1 cellular context compared by ENCODE assay signal in the genomic region with DNA sequence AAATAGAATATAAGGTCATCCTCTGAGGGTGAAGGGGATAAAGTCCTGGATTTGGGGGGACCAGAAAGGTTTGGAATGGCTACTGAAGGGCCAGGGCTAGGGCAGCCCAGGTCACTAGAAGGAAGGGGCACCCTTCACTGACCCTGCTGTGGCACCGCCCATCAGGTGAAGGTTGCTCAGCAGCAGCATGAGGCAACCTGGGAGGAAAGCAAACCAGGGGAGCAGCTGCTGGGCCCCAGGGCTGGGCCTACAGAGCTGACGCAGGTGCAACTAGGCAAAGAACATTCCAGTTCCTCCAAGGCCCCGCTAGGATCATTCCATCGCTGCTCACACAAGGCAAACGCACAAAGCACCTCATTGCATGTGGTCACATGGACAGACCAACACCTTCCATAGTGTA.
TF ChIP-seq lines count a peak whose summit lies in the region.

No MANE protein-coding gene starts in this region.

TF ChIP-seq in HepG2, 621 proteins besides CTCF, POLR2A, EP300 and RAD21:
- TF ChIP-seq, protein P1, sequence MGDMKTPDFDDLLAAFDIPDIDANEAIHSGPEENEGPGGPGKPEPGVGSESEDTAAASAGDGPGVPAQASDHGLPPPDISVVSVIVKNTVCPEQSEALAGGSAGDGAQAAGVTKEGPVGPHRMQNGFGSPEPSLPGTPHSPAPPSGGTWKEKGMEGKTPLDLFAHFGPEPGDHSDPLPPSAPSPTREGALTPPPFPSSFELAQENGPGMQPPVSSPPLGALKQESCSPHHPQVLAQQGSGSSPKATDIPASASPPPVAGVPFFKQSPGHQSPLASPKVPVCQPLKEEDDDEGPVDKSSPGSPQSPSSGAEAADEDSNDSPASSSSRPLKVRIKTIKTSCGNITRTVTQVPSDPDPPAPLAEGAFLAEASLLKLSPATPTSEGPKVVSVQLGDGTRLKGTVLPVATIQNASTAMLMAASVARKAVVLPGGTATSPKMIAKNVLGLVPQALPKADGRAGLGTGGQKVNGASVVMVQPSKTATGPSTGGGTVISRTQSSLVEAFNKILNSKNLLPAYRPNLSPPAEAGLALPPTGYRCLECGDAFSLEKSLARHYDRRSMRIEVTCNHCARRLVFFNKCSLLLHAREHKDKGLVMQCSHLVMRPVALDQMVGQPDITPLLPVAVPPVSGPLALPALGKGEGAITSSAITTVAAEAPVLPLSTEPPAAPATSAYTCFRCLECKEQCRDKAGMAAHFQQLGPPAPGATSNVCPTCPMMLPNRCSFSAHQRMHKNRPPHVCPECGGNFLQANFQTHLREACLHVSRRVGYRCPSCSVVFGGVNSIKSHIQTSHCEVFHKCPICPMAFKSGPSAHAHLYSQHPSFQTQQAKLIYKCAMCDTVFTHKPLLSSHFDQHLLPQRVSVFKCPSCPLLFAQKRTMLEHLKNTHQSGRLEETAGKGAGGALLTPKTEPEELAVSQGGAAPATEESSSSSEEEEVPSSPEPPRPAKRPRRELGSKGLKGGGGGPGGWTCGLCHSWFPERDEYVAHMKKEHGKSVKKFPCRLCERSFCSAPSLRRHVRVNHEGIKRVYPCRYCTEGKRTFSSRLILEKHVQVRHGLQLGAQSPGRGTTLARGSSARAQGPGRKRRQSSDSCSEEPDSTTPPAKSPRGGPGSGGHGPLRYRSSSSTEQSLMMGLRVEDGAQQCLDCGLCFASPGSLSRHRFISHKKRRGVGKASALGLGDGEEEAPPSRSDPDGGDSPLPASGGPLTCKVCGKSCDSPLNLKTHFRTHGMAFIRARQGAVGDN (CRISPR knock-in tag; IDR thresholded peaks at IDR 0.05), result 0 out of 2 replicates have a peak, but pooled peaks have one; percentile 15
- TF ChIP-seq, protein P2, sequence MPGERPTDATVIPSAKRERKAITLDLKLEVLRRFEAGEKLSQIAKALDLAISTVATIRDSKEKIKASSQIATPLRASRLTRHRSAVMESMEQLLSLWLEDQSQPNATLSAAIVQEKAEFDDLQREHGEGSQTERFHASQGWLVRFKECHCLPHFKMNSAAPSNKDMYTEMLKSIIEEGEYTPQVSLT (CRISPR knock-in tag; IDR thresholded peaks at IDR 0.05; ENCODE audit: borderline replicate concordance, low read depth), result no peak
TF ChIP-seq in HepG2: peak in this region for 1.
